Comparison of ENCODE assay signal across 1 cellular context in the genomic region with DNA sequence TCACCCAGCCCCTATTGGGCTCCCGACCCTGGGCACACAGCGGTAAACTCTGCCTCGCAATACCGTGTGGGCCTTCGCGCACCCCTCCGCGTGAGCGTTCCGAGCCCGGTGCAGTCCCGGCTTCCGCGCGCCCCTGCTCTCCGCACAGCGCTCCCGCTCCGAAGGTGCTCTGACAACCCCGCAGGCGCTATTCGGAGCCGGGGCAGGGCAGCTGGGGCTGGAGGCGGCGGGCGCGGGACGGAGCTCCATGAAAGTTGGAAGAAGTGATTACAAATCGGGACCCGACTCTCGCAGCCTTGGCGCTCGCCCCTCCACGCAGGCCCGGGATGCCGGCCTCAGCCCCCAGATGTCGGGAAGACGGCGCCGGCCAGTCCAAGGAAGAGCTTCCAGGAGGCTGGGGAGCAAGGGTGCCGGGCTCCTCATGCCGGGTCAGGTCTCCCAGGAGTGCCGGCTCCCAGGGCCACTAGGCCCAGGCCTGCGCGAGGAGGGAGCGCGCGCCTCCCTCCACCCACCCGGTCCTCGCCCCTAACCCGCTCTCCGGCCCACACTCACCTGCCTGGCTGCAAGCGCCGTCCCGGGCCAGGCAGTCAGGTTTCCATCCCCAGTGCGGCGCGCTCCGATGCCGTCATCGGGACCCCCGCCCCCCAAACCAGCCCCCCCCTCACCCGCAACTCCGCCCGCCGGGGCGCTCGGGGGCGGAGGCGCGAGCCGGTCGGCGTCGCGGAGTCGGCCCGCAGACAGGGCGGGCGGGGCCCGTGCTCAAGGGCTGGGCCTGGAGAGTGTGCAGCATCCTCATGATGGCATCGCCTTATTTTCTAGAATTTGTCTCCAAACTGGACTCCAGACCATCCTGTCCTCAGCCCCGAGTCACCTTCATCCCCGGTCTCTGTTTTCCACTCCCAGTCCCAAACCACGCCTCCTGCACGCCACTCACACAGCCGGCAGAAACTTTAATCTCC.
TF ChIP-seq lines count a peak whose summit lies in the region.

A gene with protein sequence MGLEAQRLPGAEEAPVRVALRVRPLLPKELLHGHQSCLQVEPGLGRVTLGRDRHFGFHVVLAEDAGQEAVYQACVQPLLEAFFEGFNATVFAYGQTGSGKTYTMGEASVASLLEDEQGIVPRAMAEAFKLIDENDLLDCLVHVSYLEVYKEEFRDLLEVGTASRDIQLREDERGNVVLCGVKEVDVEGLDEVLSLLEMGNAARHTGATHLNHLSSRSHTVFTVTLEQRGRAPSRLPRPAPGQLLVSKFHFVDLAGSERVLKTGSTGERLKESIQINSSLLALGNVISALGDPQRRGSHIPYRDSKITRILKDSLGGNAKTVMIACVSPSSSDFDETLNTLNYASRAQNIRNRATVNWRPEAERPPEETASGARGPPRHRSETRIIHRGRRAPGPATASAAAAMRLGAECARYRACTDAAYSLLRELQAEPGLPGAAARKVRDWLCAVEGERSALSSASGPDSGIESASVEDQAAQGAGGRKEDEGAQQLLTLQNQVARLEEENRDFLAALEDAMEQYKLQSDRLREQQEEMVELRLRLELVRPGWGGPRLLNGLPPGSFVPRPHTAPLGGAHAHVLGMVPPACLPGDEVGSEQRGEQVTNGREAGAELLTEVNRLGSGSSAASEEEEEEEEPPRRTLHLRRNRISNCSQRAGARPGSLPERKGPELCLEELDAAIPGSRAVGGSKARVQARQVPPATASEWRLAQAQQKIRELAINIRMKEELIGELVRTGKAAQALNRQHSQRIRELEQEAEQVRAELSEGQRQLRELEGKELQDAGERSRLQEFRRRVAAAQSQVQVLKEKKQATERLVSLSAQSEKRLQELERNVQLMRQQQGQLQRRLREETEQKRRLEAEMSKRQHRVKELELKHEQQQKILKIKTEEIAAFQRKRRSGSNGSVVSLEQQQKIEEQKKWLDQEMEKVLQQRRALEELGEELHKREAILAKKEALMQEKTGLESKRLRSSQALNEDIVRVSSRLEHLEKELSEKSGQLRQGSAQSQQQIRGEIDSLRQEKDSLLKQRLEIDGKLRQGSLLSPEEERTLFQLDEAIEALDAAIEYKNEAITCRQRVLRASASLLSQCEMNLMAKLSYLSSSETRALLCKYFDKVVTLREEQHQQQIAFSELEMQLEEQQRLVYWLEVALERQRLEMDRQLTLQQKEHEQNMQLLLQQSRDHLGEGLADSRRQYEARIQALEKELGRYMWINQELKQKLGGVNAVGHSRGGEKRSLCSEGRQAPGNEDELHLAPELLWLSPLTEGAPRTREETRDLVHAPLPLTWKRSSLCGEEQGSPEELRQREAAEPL (N-terminal part only) (minus strand): TSS at position 621 of the 959 bp plus-strand sequence. CDS start 2,537 bp downstream, outside the sequence.

TF ChIP-seq in HepG2, 621 proteins besides CTCF, POLR2A, EP300 and RAD21 (continued from another document):
- TF ChIP-seq, protein P1, sequence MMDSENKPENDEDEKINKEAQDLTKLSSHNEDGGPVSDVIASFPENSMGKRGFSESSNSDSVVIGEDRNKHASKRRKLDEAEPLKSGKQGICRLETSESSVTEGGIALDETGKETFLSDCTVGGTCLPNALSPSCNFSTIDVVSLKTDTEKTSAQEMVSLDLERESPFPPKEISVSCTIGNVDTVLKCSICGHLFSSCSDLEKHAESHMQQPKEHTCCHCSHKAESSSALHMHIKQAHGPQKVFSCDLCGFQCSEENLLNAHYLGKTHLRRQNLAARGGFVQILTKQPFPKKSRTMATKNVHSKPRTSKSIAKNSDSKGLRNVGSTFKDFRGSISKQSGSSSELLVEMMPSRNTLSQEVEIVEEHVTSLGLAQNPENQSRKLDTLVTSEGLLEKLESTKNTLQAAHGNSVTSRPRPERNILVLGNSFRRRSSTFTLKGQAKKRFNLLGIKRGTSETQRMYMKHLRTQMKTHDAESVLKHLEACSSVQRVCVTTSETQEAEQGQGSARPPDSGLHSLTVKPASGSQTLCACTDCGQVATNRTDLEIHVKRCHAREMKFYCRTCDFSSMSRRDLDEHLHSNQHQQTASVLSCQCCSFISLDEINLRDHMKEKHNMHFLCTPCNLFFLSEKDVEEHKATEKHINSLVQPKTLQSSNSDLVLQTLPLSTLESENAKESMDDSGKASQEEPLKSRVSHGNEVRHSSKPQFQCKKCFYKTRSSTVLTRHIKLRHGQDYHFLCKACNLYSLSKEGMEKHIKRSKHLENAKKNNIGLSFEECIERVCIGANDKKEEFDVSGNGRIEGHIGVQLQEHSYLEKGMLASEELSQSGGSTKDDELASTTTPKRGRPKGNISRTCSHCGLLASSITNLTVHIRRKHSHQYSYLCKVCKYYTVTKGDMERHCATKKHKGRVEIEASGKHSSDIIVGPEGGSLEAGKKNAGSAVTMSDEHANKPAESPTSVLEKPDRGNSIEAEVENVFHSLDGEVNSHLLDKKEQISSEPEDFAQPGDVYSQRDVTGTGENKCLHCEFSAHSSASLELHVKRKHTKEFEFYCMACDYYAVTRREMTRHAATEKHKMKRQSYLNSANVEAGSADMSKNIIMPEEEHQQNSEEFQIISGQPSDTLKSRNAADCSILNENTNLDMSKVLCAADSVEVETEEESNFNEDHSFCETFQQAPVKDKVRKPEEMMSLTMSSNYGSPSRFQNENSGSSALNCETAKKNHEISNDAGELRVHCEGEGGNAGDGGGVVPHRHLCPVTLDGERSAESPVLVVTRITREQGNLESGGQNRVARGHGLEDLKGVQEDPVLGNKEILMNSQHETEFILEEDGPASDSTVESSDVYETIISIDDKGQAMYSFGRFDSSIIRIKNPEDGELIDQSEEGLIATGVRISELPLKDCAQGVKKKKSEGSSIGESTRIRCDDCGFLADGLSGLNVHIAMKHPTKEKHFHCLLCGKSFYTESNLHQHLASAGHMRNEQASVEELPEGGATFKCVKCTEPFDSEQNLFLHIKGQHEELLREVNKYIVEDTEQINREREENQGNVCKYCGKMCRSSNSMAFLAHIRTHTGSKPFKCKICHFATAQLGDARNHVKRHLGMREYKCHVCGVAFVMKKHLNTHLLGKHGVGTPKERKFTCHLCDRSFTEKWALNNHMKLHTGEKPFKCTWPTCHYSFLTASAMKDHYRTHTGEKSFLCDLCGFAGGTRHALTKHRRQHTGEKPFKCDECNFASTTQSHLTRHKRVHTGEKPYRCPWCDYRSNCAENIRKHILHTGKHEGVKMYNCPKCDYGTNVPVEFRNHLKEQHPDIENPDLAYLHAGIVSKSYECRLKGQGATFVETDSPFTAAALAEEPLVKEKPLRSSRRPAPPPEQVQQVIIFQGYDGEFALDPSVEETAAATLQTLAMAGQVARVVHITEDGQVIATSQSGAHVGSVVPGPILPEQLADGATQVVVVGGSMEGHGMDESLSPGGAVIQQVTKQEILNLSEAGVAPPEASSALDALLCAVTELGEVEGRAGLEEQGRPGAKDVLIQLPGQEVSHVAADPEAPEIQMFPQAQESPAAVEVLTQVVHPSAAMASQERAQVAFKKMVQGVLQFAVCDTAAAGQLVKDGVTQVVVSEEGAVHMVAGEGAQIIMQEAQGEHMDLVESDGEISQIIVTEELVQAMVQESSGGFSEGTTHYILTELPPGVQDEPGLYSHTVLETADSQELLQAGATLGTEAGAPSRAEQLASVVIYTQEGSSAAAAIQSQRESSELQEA (CRISPR knock-in tag; IDR thresholded peaks at IDR 0.05; ENCODE audit: not compliant biosample characterization), result peak; percentile 60
